24 cellular contexts compared by ENCODE assay signal in the genomic region with DNA sequence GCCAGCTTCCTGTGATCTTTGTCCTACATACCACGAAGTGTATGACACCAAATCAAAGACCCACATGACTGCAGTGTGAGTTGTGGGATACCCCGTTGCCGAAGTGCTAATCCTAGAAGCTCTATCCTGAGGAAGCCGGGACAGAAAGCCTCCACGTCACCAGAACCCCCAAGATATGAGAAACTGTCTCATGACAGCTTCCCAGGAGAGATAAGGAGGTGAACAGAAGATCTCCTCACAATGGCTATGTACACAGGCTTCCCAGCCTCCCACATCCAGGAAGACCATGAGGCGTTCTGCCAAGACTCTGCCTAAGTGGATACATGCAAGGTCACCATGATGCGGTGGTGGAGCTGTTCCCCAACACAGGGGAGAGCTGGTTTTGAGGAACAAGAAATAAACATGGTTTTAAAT. TPM values are rescaled to one million over a fixed set of nuclear protein-coding genes. Genes with fewer than 3 reads are reported as not detected.
DNase-seq lines count a peak whose midpoint lies in the region; ATAC-seq, FAIRE-seq and TF ChIP-seq lines count a peak whose summit lies in the region.
"Had no signal": no experiment of that assay in that cellular context is flagged by ENCODE, and none has a peak within 500 bp of the region (broad histone marks: within the 10 kb centered on the region; RNA-seq: fewer than 3 reads in every experiment).

No MANE protein-coding gene starts in this region.

- POLR2A ChIA-PET in HepG2 (lab: Yijun Ruan, JAX) = no interaction called here
- POLR2A ChIA-PET in CD4-positive, alpha-beta memory T cell (lab: Charles Lee; ENCODE audit: partially characterized antibody) = no interaction called here

- peaks cover 0 to 5% (median 0%) of the 10 kb centered on the region in 11 donors for H3K9me3 ChIP-seq in heart right ventricle
- H3K9me3 ChIP-seq in HepG2 (ENCODE audit: low read length) = no peaks in the 10 kb centered on the region
- H3K9me3 ChIP-seq in CD4-positive, alpha-beta memory T cell (ENCODE audit: control insufficient read depth in 1 of 2, low read length in 2 of 2) = no peaks in the 10 kb centered on the region

- H3K4me2 ChIP-seq in HepG2 (ENCODE audit: low read depth, low read length) = no peak overlapping the region

- CTCF ChIA-PET in HepG2 (lab: Yijun Ruan, JAX; ENCODE audit: low intra/inter-chr PET ratio, low total read pairs) = no interaction called here
- CTCF ChIA-PET in CD4-positive, alpha-beta memory T cell (lab: Charles Lee; ENCODE audit: partially characterized antibody) = no interaction called here

- H3K79me2 ChIP-seq in HepG2 (ENCODE audit: insufficient read depth, low read length) = no peaks in the 10 kb centered on the region

- no peaks in the 10 kb centered on the region for H3K4me1 Mint-ChIP-seq in CD4-positive, alpha-beta memory T cell

- no peak overlapping the region for H3K9ac ChIP-seq in HepG2 (ENCODE audit: insufficient read depth, low read depth, low read length)

- no peak overlapping the region for H3K27ac Mint-ChIP-seq in CD4-positive, alpha-beta memory T cell

- H3K27ac ChIP-seq in heart right ventricle = no peak overlapping the region
- H3K27ac ChIP-seq in HepG2 (ENCODE audit: extremely low read length, insufficient read depth, low read length) = no peak overlapping the region
- H3K27ac ChIP-seq in CD4-positive, alpha-beta memory T cell (ENCODE audit: low read depth, low read length) = no peak overlapping the region
- H3K27ac ChIP-seq: RWPE1 had no signal

- ATAC-seq in heart right ventricle = peak in 5 of 8 donors; percentile 33 to 92 (median 65)
- peak; percentile 24; the same call in 1 of the 3 replicates for ATAC-seq in HepG2
- ATAC-seq in GM19035 (IDR thresholded peaks at IDR 0.05; ENCODE audit: unreplicated experiment) = no peak

- H3K4me3 ChIP-seq in heart right ventricle (no peak overlapping the region), cardiac fibroblast (replicated peaks in 1 of 2; ENCODE audit: low read depth in 2 of 2, low read length in 2 of 2) (no peak overlapping the region), HepG2 (replicated peaks in 1 of 3; ENCODE audit: insufficient read depth in 1 of 3, low read depth in 2 of 3, low read length in 3 of 3) (no peak overlapping the region)
- no peak overlapping the region for H3K4me3 ChIP-seq in CD4-positive, alpha-beta memory T cell (ENCODE audit: low read length in 2 of 2)

- H2AFZ ChIP-seq in HepG2 (ENCODE audit: low read length) = no peak overlapping the region

- in situ Hi-C loops in HepG2 (cut with HindIII; ENCODE audit: extremely low pct_ligation_motif_present, low pct_unique_long_range_greater_than_20kb) = no loop called here

- no peak for TF ChIP-seq POLR2A in HepG2 (IDR thresholded peaks at IDR 0.05; ENCODE audit: insufficient read depth in 1 of 2, low read depth in 2 of 2, low read length in 2 of 2)

- peaks cover 0 to 4% (median 0%) of the 10 kb centered on the region in 9 donors for H3K36me3 ChIP-seq in heart right ventricle
- H3K36me3 ChIP-seq in HepG2 (replicated peaks in 1 of 2; ENCODE audit: control insufficient read depth in 1 of 2, insufficient read depth in 2 of 2, low read length in 2 of 2) = no peaks in the 10 kb centered on the region
- H3K36me3 ChIP-seq in CD4-positive, alpha-beta memory T cell (ENCODE audit: insufficient read depth, low read length) = no peaks in the 10 kb centered on the region

- no peak for FAIRE-seq in HepG2 (lab: Jason Lieb, UNC)
- FAIRE-seq: G401.6, GM18507, GM19239 had no signal

- H3K36me3 Mint-ChIP-seq in CD4-positive, alpha-beta memory T cell = peaks cover 0 to 6% of the 10 kb centered on the region in 2 donors

- BruUV-seq in HepG2 (replicated peaks; lab: Mats Ljungman, UMichigan) = no TSS peak

- peaks cover 0 to 12% (median 0%) of the 10 kb centered on the region in 9 donors for H3K4me1 ChIP-seq in heart right ventricle
- H3K4me1 ChIP-seq in HepG2 (ENCODE audit: insufficient read depth, low read length) = 0 out of 2 replicates have a peak, but pooled peaks cover 4% of the 10 kb centered on the region
- no peaks in the 10 kb centered on the region for H3K4me1 ChIP-seq in CD4-positive, alpha-beta memory T cell (ENCODE audit: insufficient read depth, low read length)

- no peak overlapping the region for H3K4me3 Mint-ChIP-seq in CD4-positive, alpha-beta memory T cell

- TF ChIP-seq EP300 in HepG2 (IDR thresholded peaks at IDR 0.05; ENCODE audit: low read depth in 2 of 2, low read length in 2 of 2) (no peak), HepG2 (CRISPR knock-in tag; IDR thresholded peaks at IDR 0.05; ENCODE audit: borderline replicate concordance) (no peak)

- H3K27me3 Mint-ChIP-seq in CD4-positive, alpha-beta memory T cell = peaks cover 3 to 4% of the 10 kb centered on the region in 2 donors

- DNase-seq in heart right ventricle (no peak), cardiac septum (ENCODE audit: low spot score) (no peak), cardiac fibroblast (ENCODE audit: low read depth in 2 of 2) (peak; percentile 9 to 68), HepG2 (ENCODE audit: low spot score) (no peak), SK-N-DZ (ENCODE audit: low spot score) (no peak)
- no peak for DNase-seq in CD4-positive, alpha-beta memory T cell
- DNase-seq in activated CD4-positive, alpha-beta T cell treated with anti-CD3 and anti-CD28 coated beads for 4 hours = no peak
- DNase-seq: 8988T; AML-193; C1 segment of cervical spinal cord; GOT3; HCEC 1CT; NCI-H1105 treated with DMSO at 0.1 percent for 48 hours; NCI-H2029 treated with DMSO at 0.1 percent for 48 hours; NCI-H226; NCI-H510A treated with DMSO at 0.1 percent for 48 hours; NCI-H748 treated with DMSO at 0.1 percent for 48 hours; NK-92 treated with Interleukin-12 subunit alpha and Interleukin-12 subunit beta, amount 100 ng/mL, for 24 hours; SIG-M5 had no signal

- intact Hi-C loops in heart right ventricle (cut with DNase I) = no loop called here
- intact Hi-C loops in cardiac septum (cut with DNase I) = no loop called here
- intact Hi-C loops in HepG2 (cut with micrococcal nuclease; ENCODE audit: unreplicated experiment) = no loop called here
- intact Hi-C loops in CD4-positive, alpha-beta memory T cell (cut with micrococcal nuclease) = no loop called here

- 51 to 54% methylated on average over 7 of the region's 7 CpGs for WGBS in heart right ventricle, 2 donors
- WGBS in HepG2 (ENCODE audit: low lambda C conversion rate) = 52% methylated on average over 7 of the region's 7 CpGs

- TF ChIP-seq CTCF in heart right ventricle (IDR thresholded peaks at IDR 0.05) (no peak), cardiac fibroblast (IDR thresholded peaks at IDR 0.05; ENCODE audit: low read depth, low read length) (no peak), HepG2 (CRISPR knock-in tag; IDR thresholded peaks at IDR 0.05) (no peak)

- no peaks in the 10 kb centered on the region for H3K9me3 Mint-ChIP-seq in CD4-positive, alpha-beta memory T cell

- H4K20me1 ChIP-seq in HepG2 (ENCODE audit: insufficient read depth, low read length) = no peaks in the 10 kb centered on the region

- no peaks in the 10 kb centered on the region for H3K27me3 ChIP-seq in heart right ventricle
- H3K27me3 ChIP-seq in HepG2 (ENCODE audit: control insufficient read depth in 1 of 2, insufficient read depth in 2 of 2, low read length in 2 of 2) = peaks cover 0 to 7% of the 10 kb centered on the region in 2 experiments; a peak in 2 of 5 replicates
- no peaks in the 10 kb centered on the region for H3K27me3 ChIP-seq in CD4-positive, alpha-beta memory T cell (ENCODE audit: insufficient read depth, low read length)

- TF ChIP-seq RAD21 in HepG2 (CRISPR knock-in tag; IDR thresholded peaks at IDR 0.05) = no peak

RNA-seq across cellular contexts. Expression of gene TRIM25, which starts 37.1 kb away (rescaled TPM):
- total RNA-seq in heart right ventricle (10 to 100 TPM in 8 of 10 donors, 1 to 10 TPM in 2; 8.7 to 32.7 (median 17.3) TPM), cardiac septum (15.2 TPM), HepG2 (2016; rRNA removed; fragmentation: Illumina TruSeq; extraction: Trizol) (38.3 and 42.2 TPM in 2 replicates)
- polyA plus RNA-seq in heart right ventricle (10 to 100 TPM in 1 of 2 donors, 1 to 10 TPM in 1; 4.9 to 15.1 TPM), HepG2 (2011; rRNA removed) (30.8 and 37.6 TPM in 2 replicates)
- total RNA-seq in HepG2 (2016; cell fraction: cytosol; rRNA removed; fragmentation: Illumina TruSeq; extraction: Trizol; ENCODE audit: low read depth) = 11.5 and 12.7 TPM in 2 replicates
- total RNA-seq in HepG2 (2016; cell fraction: insoluble cytoplasmic fraction; rRNA removed; fragmentation: Illumina TruSeq; extraction: Trizol) = 30.2 and 40.2 TPM in 2 replicates
- 13.6 and 14.8 TPM in 2 replicates for total RNA-seq in HepG2 (2016; cell fraction: membrane; rRNA removed; fragmentation: Illumina TruSeq; extraction: Trizol)
- 60.9 and 76.8 TPM in 2 replicates for total RNA-seq in HepG2 (2016; cell fraction: nucleus; rRNA removed; fragmentation: Illumina TruSeq; extraction: Trizol)
- polyA plus RNA-seq in HepG2 (2011; cell fraction: cytosol; rRNA removed) = 17.8 and 19.0 TPM in 2 replicates
- 100 and 122 TPM in 2 replicates for polyA plus RNA-seq in HepG2 (2011; cell fraction: nucleus; rRNA removed)
- polyA plus RNA-seq in HepG2 (2012) = 34.2 and 35.8 TPM in 2 replicates
- polyA plus RNA-seq in HepG2 (2016; cell fraction: cytosol; fragmentation: Illumina TruSeq; extraction: Trizol; ENCODE audit: low read depth) = 1.8 and 2.0 TPM in 2 replicates
- polyA plus RNA-seq in HepG2 (2016; cell fraction: insoluble cytoplasmic fraction; fragmentation: Illumina TruSeq; extraction: Trizol; ENCODE audit: low read depth) = 32.0 and 43.7 TPM in 2 replicates
- 5.0 and 6.2 TPM in 2 replicates for polyA plus RNA-seq in HepG2 (2016; cell fraction: membrane; fragmentation: Illumina TruSeq; extraction: Trizol; ENCODE audit: low read depth)
- 104 and 121 TPM in 2 replicates for polyA plus RNA-seq in HepG2 (2016; cell fraction: nucleus; fragmentation: Illumina TruSeq; extraction: Trizol; ENCODE audit: insufficient read depth, low read depth)
- 51.6 and 77.7 TPM in 2 replicates for polyA minus RNA-seq in HepG2 (2011; rRNA and poly(A)+ RNA removed; ENCODE audit: low replicate concordance)
- 27.8 and 28.2 TPM in 2 replicates for polyA minus RNA-seq in HepG2 (2011; cell fraction: cytosol; rRNA and poly(A)+ RNA removed)
- 64.4 and 71.0 TPM in 2 replicates for polyA minus RNA-seq in HepG2 (2011; cell fraction: nucleus; rRNA and poly(A)+ RNA removed)
- 2.2 and 2.4 TPM in 2 replicates for polyA plus RNA-seq in SK-N-DZ (2014; cell fraction: cytosol; rRNA removed)
- 4.3 and 8.4 TPM in 2 replicates for polyA plus RNA-seq in SK-N-DZ (2014; cell fraction: nucleus; rRNA removed)
- 10 to 100 TPM; 58.4 to 62.7 TPM for total RNA-seq in CD4-positive, alpha-beta memory T cell
- polyA plus RNA-seq in CD4-positive, alpha-beta memory T cell = 1 to 10 TPM; 2.9 to 8.3 TPM

RNA-seq across cellular contexts. Expression of gene DGKE, which starts 42.8 kb away (rescaled TPM):
- total RNA-seq in heart right ventricle (1 to 10 TPM; 2.0 to 5.3 (median 2.7) TPM), cardiac septum (2.2 TPM), HepG2 (2016; rRNA removed; fragmentation: Illumina TruSeq; extraction: Trizol) (3.2 and 5.3 TPM in 2 replicates)
- polyA plus RNA-seq in heart right ventricle (1 to 10 TPM in 1 of 2 donors, under 1 TPM in 1; 0.71 to 3.1 TPM), HepG2 (2011; rRNA removed) (3.2 and 3.3 TPM in 2 replicates)
- total RNA-seq in HepG2 (2016; cell fraction: cytosol; rRNA removed; fragmentation: Illumina TruSeq; extraction: Trizol; ENCODE audit: low read depth) = 4.6 and 5.3 TPM in 2 replicates
- total RNA-seq in HepG2 (2016; cell fraction: insoluble cytoplasmic fraction; rRNA removed; fragmentation: Illumina TruSeq; extraction: Trizol) = 2.3 and 6.0 TPM in 2 replicates
- 2.1 and 2.6 TPM in 2 replicates for total RNA-seq in HepG2 (2016; cell fraction: membrane; rRNA removed; fragmentation: Illumina TruSeq; extraction: Trizol)
- 16.7 and 17.4 TPM in 2 replicates for total RNA-seq in HepG2 (2016; cell fraction: nucleus; rRNA removed; fragmentation: Illumina TruSeq; extraction: Trizol)
- 0.70 and 0.79 TPM in 2 replicates for polyA plus RNA-seq in HepG2 (2011; cell fraction: cytosol; rRNA removed)
- polyA plus RNA-seq in HepG2 (2011; cell fraction: nucleus; rRNA removed) = 16.9 and 20.1 TPM in 2 replicates
- polyA plus RNA-seq in HepG2 (2012) = 2.8 and 3.1 TPM in 2 replicates
- 0.44 and 0.50 TPM in 2 replicates for polyA plus RNA-seq in HepG2 (2016; cell fraction: cytosol; fragmentation: Illumina TruSeq; extraction: Trizol; ENCODE audit: low read depth)
- 1.8 and 2.1 TPM in 2 replicates for polyA plus RNA-seq in HepG2 (2016; cell fraction: insoluble cytoplasmic fraction; fragmentation: Illumina TruSeq; extraction: Trizol; ENCODE audit: low read depth)
- polyA plus RNA-seq in HepG2 (2016; cell fraction: membrane; fragmentation: Illumina TruSeq; extraction: Trizol; ENCODE audit: low read depth) = 0.84 and 1.6 TPM in 2 replicates
- polyA plus RNA-seq in HepG2 (2016; cell fraction: nucleus; fragmentation: Illumina TruSeq; extraction: Trizol; ENCODE audit: insufficient read depth, low read depth) = 16.9 and 18.5 TPM in 2 replicates
- polyA minus RNA-seq in HepG2 (2011; rRNA and poly(A)+ RNA removed; ENCODE audit: low replicate concordance) = 6.0 and 7.6 TPM in 2 replicates
- 1.6 and 3.0 TPM in 2 replicates for polyA minus RNA-seq in HepG2 (2011; cell fraction: cytosol; rRNA and poly(A)+ RNA removed)
- 17.4 and 18.2 TPM in 2 replicates for polyA minus RNA-seq in HepG2 (2011; cell fraction: nucleus; rRNA and poly(A)+ RNA removed)
- polyA plus RNA-seq in SK-N-DZ (2014; cell fraction: cytosol; rRNA removed) = 7.2 TPM in 2 replicates
- polyA plus RNA-seq in SK-N-DZ (2014; cell fraction: nucleus; rRNA removed) = 14.2 and 15.5 TPM in 2 replicates
- 10 to 100 TPM; 36.7 to 37.7 TPM for total RNA-seq in CD4-positive, alpha-beta memory T cell
- 1 to 10 TPM; 4.3 to 7.2 TPM for polyA plus RNA-seq in CD4-positive, alpha-beta memory T cell

RNA-seq across cellular contexts. Expression of gene C17orf67, which starts 43.1 kb away (rescaled TPM):
- total RNA-seq in heart right ventricle (1 to 10 TPM in 3 of 10 donors, under 1 TPM in 7; 0.23 to 1.5 (median 0.91) TPM), cardiac septum (0.83 TPM), HepG2 (2016; rRNA removed; fragmentation: Illumina TruSeq; extraction: Trizol) (0.62 and 0.86 TPM in 2 replicates)
- polyA plus RNA-seq in heart right ventricle (1 to 10 TPM in 1 of 2 donors, under 1 TPM in 1; 0.25 to 2.2 TPM), HepG2 (2011; rRNA removed) (0.35 and 0.41 TPM in 2 replicates)
- total RNA-seq in HepG2 (2016; cell fraction: cytosol; rRNA removed; fragmentation: Illumina TruSeq; extraction: Trizol; ENCODE audit: low read depth) = 0.62 and 0.71 TPM in 2 replicates
- 0.86 and 1.00 TPM in 2 replicates for total RNA-seq in HepG2 (2016; cell fraction: insoluble cytoplasmic fraction; rRNA removed; fragmentation: Illumina TruSeq; extraction: Trizol)
- 1.1 and 1.2 TPM in 2 replicates for total RNA-seq in HepG2 (2016; cell fraction: membrane; rRNA removed; fragmentation: Illumina TruSeq; extraction: Trizol)
- total RNA-seq in HepG2 (2016; cell fraction: nucleus; rRNA removed; fragmentation: Illumina TruSeq; extraction: Trizol) = 0.47 and 0.68 TPM in 2 replicates
- 0.13 and 0.24 TPM in 2 replicates for polyA plus RNA-seq in HepG2 (2011; cell fraction: cytosol; rRNA removed)
- 0.37 and 0.81 TPM in 2 replicates for polyA plus RNA-seq in HepG2 (2011; cell fraction: nucleus; rRNA removed)
- 0.44 and 0.50 TPM in 2 replicates for polyA plus RNA-seq in HepG2 (2012)
- 0.77 and 0.84 TPM in 2 replicates for polyA plus RNA-seq in HepG2 (2016; cell fraction: cytosol; fragmentation: Illumina TruSeq; extraction: Trizol; ENCODE audit: low read depth)
- 0.55 and 0.73 TPM in 2 replicates for polyA plus RNA-seq in HepG2 (2016; cell fraction: insoluble cytoplasmic fraction; fragmentation: Illumina TruSeq; extraction: Trizol; ENCODE audit: low read depth)
- polyA plus RNA-seq in HepG2 (2016; cell fraction: membrane; fragmentation: Illumina TruSeq; extraction: Trizol; ENCODE audit: low read depth) = 0.72 and 1.00 TPM in 2 replicates
- 0.29 and 0.92 TPM in 2 replicates for polyA plus RNA-seq in HepG2 (2016; cell fraction: nucleus; fragmentation: Illumina TruSeq; extraction: Trizol; ENCODE audit: insufficient read depth, low read depth)
- polyA minus RNA-seq in HepG2 (2011; rRNA and poly(A)+ RNA removed; ENCODE audit: low replicate concordance) = 0.06 and 3.9 TPM in 2 replicates
- 0.40 and 0.53 TPM in 2 replicates for polyA minus RNA-seq in HepG2 (2011; cell fraction: cytosol; rRNA and poly(A)+ RNA removed)
- not detected in 2 replicates for polyA minus RNA-seq in HepG2 (2011; cell fraction: nucleus; rRNA and poly(A)+ RNA removed)
- 0.36 and 0.50 TPM in 2 replicates for polyA plus RNA-seq in SK-N-DZ (2014; cell fraction: cytosol; rRNA removed)
- polyA plus RNA-seq in SK-N-DZ (2014; cell fraction: nucleus; rRNA removed) = 0.44 and 1.7 TPM in 2 replicates
- 10 to 100 TPM in 1 of 2 experiments, 1 to 10 TPM in 1; 9.5 to 11.2 TPM for total RNA-seq in CD4-positive, alpha-beta memory T cell
- polyA plus RNA-seq in CD4-positive, alpha-beta memory T cell = 1 to 10 TPM in 1 of 2 donors, under 1 TPM in 1; 0.81 to 2.9 TPM

Comparison
In these comparisons a context has a peak if more than half of its experiments do, and no peak if none do; other contexts are left out.
1. DNase-seq: peak in cardiac fibroblast (2 of 2); none in heart right ventricle (0 of 2), cardiac septum (single experiment), HepG2 (single experiment), SK-N-DZ (single experiment), CD4-positive, alpha-beta memory T cell (0 of 5) and activated CD4-positive, alpha-beta T cell treated with anti-CD3 and anti-CD28 coated beads for 4 hours (0 of 2).